Comparison of ENCODE assay signal across 23 cellular contexts in genomic region chr5:93010626-93011025, GRCh38.
"Had no signal": no experiment of that assay in that cellular context is flagged by ENCODE, and none has a peak within 500 bp of the region (broad histone marks: within the 10 kb centered on the region; RNA-seq: fewer than 3 reads in every experiment).

No MANE protein-coding gene starts in this region.

- DNase-seq: cerebellar nuclear complex; cortex of kidney; effector memory CD8-positive, alpha-beta T cell; foreskin fibroblast; gastrocnemius medialis; head of caudate nucleus; mesendoderm; midbrain; naive thymus-derived CD4-positive, alpha-beta T cell; occipital lobe; pancreas; right lobe of liver; stimulated activated CD4-positive, alpha-beta T cell treated with anti-CD3 and anti-CD28 coated beads, Interleukin-12 subunit alpha, Interleukin-12 subunit beta, amount 100 ng/mL, for 4 hours; stimulated activated CD4-positive, alpha-beta T cell treated with anti-CD3 and anti-CD28 coated beads, Interleukin-1b, Interleukin-23, amount 100 ng/mL, for 48 hours; stimulated activated CD4-positive, alpha-beta T cell treated with anti-CD3 and anti-CD28 coated beads, Interleukin-4, amount 100 ng/mL, for 1 hour; stimulated activated CD8-positive, alpha-beta memory T cell treated with anti-CD3 and anti-CD28 coated beads, Interleukin-4, amount 100 ng/mL, for 48 hours; stimulated activated naive CD4-positive, alpha-beta T cell; stimulated activated naive CD8-positive, alpha-beta T cell treated with anti-CD3 and anti-CD28 coated beads, Interleukin-15, amount 100 ng/mL, for 72 hours; thyroid gland; trophoblast cell had no signal

- H3K4me2 ChIP-seq: smooth muscle cell had no signal

- H3K4me1 ChIP-seq: gastrocnemius medialis, pancreas, right lobe of liver, thyroid gland had no signal

- H3K36me3 ChIP-seq: gastrocnemius medialis, pancreas, right lobe of liver, thyroid gland had no signal

- ATAC-seq: effector memory CD8-positive, alpha-beta T cell; gastrocnemius medialis; left lobe of liver; naive thymus-derived CD4-positive, alpha-beta T cell; pancreas; right lobe of liver; stimulated activated naive CD8-positive, alpha-beta T cell treated with anti-CD3 and anti-CD28 coated beads, Interleukin-15, amount 100 ng/mL, for 72 hours had no signal

- H3K9me3 ChIP-seq: gastrocnemius medialis, pancreas, right lobe of liver, thyroid gland had no signal

- H3K4me3 ChIP-seq: gastrocnemius medialis, pancreas, right lobe of liver, smooth muscle cell, thyroid gland had no signal

- H3K27ac ChIP-seq: gastrocnemius medialis, pancreas, right lobe of liver, thyroid gland had no signal

- FAIRE-seq: keratinocyte had no signal

- H3K27me3 ChIP-seq: gastrocnemius medialis, pancreas, right lobe of liver, thyroid gland had no signal
